In the genomic region with DNA sequence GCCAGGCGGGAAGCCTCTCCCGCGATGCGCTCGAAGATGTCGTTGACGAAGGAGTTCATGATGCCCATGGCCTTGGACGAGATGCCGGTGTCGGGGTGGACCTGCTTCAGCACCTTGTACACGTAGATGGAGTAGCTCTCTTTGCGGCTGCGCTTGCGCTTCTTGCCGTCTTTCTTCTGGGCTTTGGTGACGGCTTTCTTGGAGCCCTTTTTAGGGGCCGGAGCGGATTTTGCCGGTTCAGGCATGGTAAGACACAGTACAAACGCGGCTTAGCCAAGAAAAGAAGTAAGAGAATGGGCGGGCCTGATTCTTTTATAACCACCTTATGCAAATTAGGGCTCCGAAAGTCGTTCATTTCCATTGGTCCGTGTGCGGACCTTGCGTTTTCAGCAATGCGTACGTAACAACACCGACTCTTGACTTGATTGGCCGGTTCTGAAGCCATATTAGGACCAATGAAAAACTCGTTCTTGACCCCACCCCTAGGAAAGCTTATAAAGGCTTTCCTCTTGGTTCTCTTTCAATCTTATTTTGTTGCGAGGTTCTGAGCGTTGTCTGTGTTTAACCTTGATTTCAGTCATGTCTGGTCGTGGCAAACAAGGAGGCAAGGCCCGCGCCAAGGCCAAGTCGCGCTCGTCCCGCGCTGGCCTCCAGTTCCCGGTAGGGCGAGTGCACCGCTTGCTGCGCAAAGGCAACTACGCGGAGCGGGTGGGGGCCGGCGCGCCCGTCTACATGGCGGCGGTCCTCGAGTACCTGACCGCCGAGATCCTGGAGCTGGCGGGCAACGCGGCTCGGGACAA, we compare ENCODE assay signal across 8 cellular contexts.
DNase-seq lines count a peak whose midpoint lies in the region; ATAC-seq and TF ChIP-seq lines count a peak whose summit lies in the region.

No MANE protein-coding gene starts in this region.

- DNase-seq in AML-193 (lab: John Stamatoyannopoulos, UW), result peak; percentile 95 to 97
- peak; percentile 100 for DNase-seq in NCI-H446 treated with DMSO at 0.1 percent for 48 hours (lab: John Stamatoyannopoulos, UW)
- peak; percentile 81 for DNase-seq in activated CD4-positive, CD25-positive, alpha-beta regulatory T cell treated with anti-CD3 and anti-CD28 coated beads, Interleukin-2, amount 50 U/mL, for 72 hours
- peak; percentile 100 for DNase-seq in choroid plexus epithelial cell (ENCODE audit: low read depth)
- peak; percentile 98 for DNase-seq in kidney glomerular epithelial cell (lab: John Stamatoyannopoulos, UW)
- peak; percentile 72 to 77 for DNase-seq in stimulated activated CD4-positive, alpha-beta T cell treated with anti-CD3 and anti-CD28 coated beads, Interleukin-15, amount 100 ng/mL, for 48 hours (ENCODE audit: low read depth in 2 of 2)

- peak; percentile 92 for TF ChIP-seq POLR2A in GM19099 (IDR thresholded peaks at IDR 0.05; ENCODE audit: extremely low read depth, insufficient read length, low read depth)

- peak overlapping the region; percentile 72 for H3K4me3 ChIP-seq in choroid plexus epithelial cell (ENCODE audit: low read depth, low read length)

- no peak for TF ChIP-seq CTCF in choroid plexus epithelial cell (conservative IDR thresholded peaks at IDR 0.05; ENCODE audit: low read depth, low read length)

- peak; percentile 66 for ATAC-seq in HG03378 (IDR thresholded peaks at IDR 0.05; ENCODE audit: unreplicated experiment)

Comparison
In these comparisons a context has a peak if more than half of its experiments do, and no peak if none do; other contexts are left out.
1. Peak in every context shown above with its lines: DNase-seq, ATAC-seq and H3K4me3 ChIP-seq.